ENCODE assay signal across 8 cellular contexts in genomic region chr15:73704869-73705645, GRCh38. TPM values are rescaled to one million over a fixed set of nuclear protein-coding genes. Genes with fewer than 3 reads are reported as not detected.
DNase-seq lines count a peak whose midpoint lies in the region; ATAC-seq and TF ChIP-seq lines count a peak whose summit lies in the region.

No MANE protein-coding gene starts in this region.

- peaks cover 58% of the 10 kb centered on the region for H3K36me3 Mint-ChIP-seq in GM23338 (ENCODE audit: low read depth)

- H3K4me1 ChIP-seq in GM23338 (ENCODE audit: insufficient read depth) (peaks cover 1% of the 10 kb centered on the region), tibial artery (peaks cover 0 to 5% (median under 1%) of the 10 kb centered on the region in 4 donors)

- H3K4me1 Mint-ChIP-seq in GM23338, result peaks cover 10% of the 10 kb centered on the region

- H3K79me2 ChIP-seq in GM23338 (replicated peaks; ENCODE audit: insufficient read depth), result peaks cover 18% of the 10 kb centered on the region
- peaks cover 6% of the 10 kb centered on the region for H3K79me2 ChIP-seq in neural cell (replicated peaks; ENCODE audit: insufficient read depth, low read length)

- DNase-seq in AG09319 (ENCODE audit: extremely low read depth, low read depth) (no peak), GM23338 (ENCODE audit: low spot score) (peak; percentile 89), NCI-H774 (lab: John Stamatoyannopoulos, UW) (peak; percentile 8), epithelial cell of proximal tubule (ENCODE audit: low read depth) (no peak), tibial artery (peak; percentile 52 to 76)
- DNase-seq in activated CD8-positive, alpha-beta memory T cell treated with anti-CD3 and anti-CD28 coated beads for 4 hours (ENCODE audit: low read depth in 2 of 2), result peak; percentile 25

- intact Hi-C loops in tibial artery (cut with DNase I; ENCODE audit: low total_unique reads), result loop anchor here (5.0 kb wide), 1 partner anchor 143 kb away; no protein-coding TSS in a partner anchor

- no peaks in the 10 kb centered on the region for H3K9me3 Mint-ChIP-seq in GM23338

- no peak overlapping the region for H3K27ac Mint-ChIP-seq in GM23338

- no peak for TF ChIP-seq EP300 in neural cell (conservative IDR thresholded peaks at IDR 0.05; ENCODE audit: poor library complexity, severe bottlenecking)

- TF ChIP-seq CTCF in AG09319 (IDR thresholded peaks at IDR 0.05; ENCODE audit: low read depth, low read length), result peak; percentile 85
- TF ChIP-seq CTCF in GM23338 (conservative IDR thresholded peaks at IDR 0.05; ENCODE audit: low read depth in 2 of 2), result peak; percentile 86 to 97
- TF ChIP-seq CTCF in epithelial cell of proximal tubule (conservative IDR thresholded peaks at IDR 0.05; ENCODE audit: low read depth, low read length), result peak; percentile 89
- peak; percentile 81 for TF ChIP-seq CTCF in neural cell (IDR thresholded peaks at IDR 0.05; ENCODE audit: poor library complexity, severe bottlenecking)
- TF ChIP-seq CTCF in tibial artery (IDR thresholded peaks at IDR 0.05), result peak; percentile 74 to 76

- H3K4me3 ChIP-seq in GM23338 (no peak overlapping the region), epithelial cell of proximal tubule (ENCODE audit: low read depth, low read length) (no peak overlapping the region), neural cell (ENCODE audit: low read length) (no peak overlapping the region), tibial artery (no peak overlapping the region)

- peaks cover 15% of the 10 kb centered on the region for H3K27me3 Mint-ChIP-seq in GM23338 (ENCODE audit: insufficient read depth, low read depth, poor library complexity)

- H2AFZ ChIP-seq in GM23338 (no peak overlapping the region), neural cell (ENCODE audit: low read depth, low read length) (no peak overlapping the region)

- no peak overlapping the region for H3K27ac ChIP-seq in GM23338 (ENCODE audit: low read depth)
- H3K27ac ChIP-seq in neural cell (ENCODE audit: low read length), result no peak overlapping the region
- no peak overlapping the region for H3K27ac ChIP-seq in tibial artery

- peak; percentile 75 for TF ChIP-seq RAD21 in neural cell (conservative IDR thresholded peaks at IDR 0.05)

- ATAC-seq in GM23338, result peak; percentile 85
- no peak for ATAC-seq in GM21360 (IDR thresholded peaks at IDR 0.05; ENCODE audit: unreplicated experiment)

- no peaks in the 10 kb centered on the region for H3K9me2 ChIP-seq in GM23338 (ENCODE audit: insufficient read depth)
- no peaks in the 10 kb centered on the region for H3K9me2 ChIP-seq in neural cell (ENCODE audit: insufficient read depth, low read length)

- H3K27me3 ChIP-seq in GM23338 (ENCODE audit: insufficient read depth) (no peaks in the 10 kb centered on the region), neural cell (ENCODE audit: insufficient read depth, low read depth, low read length) (no peaks in the 10 kb centered on the region), tibial artery (no peaks in the 10 kb centered on the region)

- H3K36me3 ChIP-seq in GM23338 (ENCODE audit: insufficient read depth), result no peaks in the 10 kb centered on the region; the same call in 1 of the 2 replicates
- H3K36me3 ChIP-seq in neural cell (ENCODE audit: insufficient read depth, low read length), result no peaks in the 10 kb centered on the region
- peaks cover 26 to 86% (median 81%) of the 10 kb centered on the region in 3 donors for H3K36me3 ChIP-seq in tibial artery

- H3K4me2 ChIP-seq in GM23338, result no peak overlapping the region
- no peak overlapping the region for H3K4me2 ChIP-seq in neural cell (ENCODE audit: low read length)

- H3K9ac ChIP-seq in neural cell (ENCODE audit: low read length), result no peak overlapping the region

- H3F3A ChIP-seq in GM23338 (replicated peaks; ENCODE audit: low read depth), result no peaks in the 10 kb centered on the region
- H3F3A ChIP-seq in neural cell (ENCODE audit: insufficient read depth, low read length, poor library complexity, severe bottlenecking), result no peaks in the 10 kb centered on the region

- H4K20me1 ChIP-seq in GM23338 (replicated peaks; ENCODE audit: insufficient read depth) (peaks cover 11% of the 10 kb centered on the region), neural cell (ENCODE audit: insufficient read depth) (no peaks in the 10 kb centered on the region)

- H3K9me3 ChIP-seq in neural cell (ENCODE audit: low read length) (no peaks in the 10 kb centered on the region), tibial artery (no peaks in the 10 kb centered on the region)

- no peak overlapping the region; the same call in 2 of the 3 replicates for H3K4me3 Mint-ChIP-seq in GM23338

TF ChIP-seq in GM23338, 12 proteins besides CTCF, POLR2A, EP300 and RAD21 (continues in another document):
- TF ChIP-seq ZNF114 (CRISPR knock-in tag; IDR thresholded peaks at IDR 0.05), result no peak

TF ChIP-seq in neural cell, 6 proteins besides CTCF, POLR2A, EP300 and RAD21:
- TF ChIP-seq SMC3 (conservative IDR thresholded peaks at IDR 0.05; ENCODE audit: poor library complexity) (peak; percentile 83), MXI1 (conservative IDR thresholded peaks at IDR 0.05; ENCODE audit: poor library complexity, severe bottlenecking) (no peak), POLR2AphosphoS5 (IDR thresholded peaks at IDR 0.05) (no peak)

RNA-seq across cellular contexts. Expression of gene CD276, which starts 20.9 kb away (rescaled TPM):
- total RNA-seq in GM23338 (2014; rRNA removed; shearing (Covaris generic)), result 131 and 158 TPM in 2 replicates
- polyA plus RNA-seq in GM23338 (2016; fragmentation: Nextera tagmentation; extraction: Ambion mirVana) (58.3 and 60.9 TPM in 2 replicates), neural cell (70.4 and 99.1 TPM in 2 replicates)
- total RNA-seq in epithelial cell of proximal tubule, result 151 and 189 TPM in 2 replicates
- 73.6 and 98.8 TPM in 2 replicates for polyA minus RNA-seq in neural cell

RNA-seq across cellular contexts. Expression of gene INSYN1, which starts 48.1 kb away (rescaled TPM):
- total RNA-seq in GM23338 (2014; rRNA removed; shearing (Covaris generic)), result 4.5 and 14.2 TPM in 2 replicates
- 0.10 and 0.18 TPM in 2 replicates for polyA plus RNA-seq in GM23338 (2016; fragmentation: Nextera tagmentation; extraction: Ambion mirVana)
- under 0.01 and 2.0 TPM in 2 replicates for total RNA-seq in epithelial cell of proximal tubule
- polyA plus RNA-seq in neural cell, result 21.3 and 23.6 TPM in 2 replicates
- polyA minus RNA-seq in neural cell, result 23.4 and 24.8 TPM in 2 replicates

Comparison
In these comparisons a context has a peak if more than half of its experiments do, and no peak if none do; other contexts are left out.
1. DNase-seq: peak in GM23338 (single experiment), NCI-H774 (single experiment), activated CD8-positive, alpha-beta memory T cell treated with anti-CD3 and anti-CD28 coated beads for 4 hours (2 of 2) and tibial artery (2 of 2); none in AG09319 (single experiment) and epithelial cell of proximal tubule (single experiment).
2. Peak in every context shown above with its lines, with median percentiles within 50 percentile points of each other: CTCF ChIP-seq.